ENCODE assay signal across 1 cellular context in genomic region chr16:46817961-46818360, GRCh38.
TF ChIP-seq lines count a peak whose summit lies in the region.

No MANE protein-coding gene starts in this region.

TF ChIP-seq in SK-N-SH treated with all-trans-retinoic acid at 6 μM for 48 hours, 23 proteins besides CTCF, POLR2A, EP300 and RAD21 (continued from another document):
- no peak for TF ChIP-seq CSRNP3 (CRISPR knock-in tag; IDR thresholded peaks at IDR 0.05)
TF ChIP-seq in SK-N-SH treated with all-trans-retinoic acid at 6 μM for 48 hours: peak in this region for 0.
